Comparison of ENCODE assay signal across 9 cellular contexts in genomic region chr1:159211331-159212136, GRCh38. TPM values are rescaled to one million over a fixed set of nuclear protein-coding genes. Genes with fewer than 3 reads are reported as not detected.
DNase-seq lines count a peak whose midpoint lies in the region; ATAC-seq and TF ChIP-seq lines count a peak whose summit lies in the region.
"Had no signal": no experiment of that assay in that cellular context is flagged by ENCODE, and none has a peak within 500 bp of the region (broad histone marks: within the 10 kb centered on the region; RNA-seq: fewer than 3 reads in every experiment).

No MANE protein-coding gene starts in this region.

- TF ChIP-seq CTCF in GM06990 (IDR thresholded peaks at IDR 0.05; ENCODE audit: insufficient read depth, low read length, poor library complexity, severe bottlenecking): peak; percentile 90
- peak; percentile 90 for TF ChIP-seq CTCF in fibroblast of villous mesenchyme (IDR thresholded peaks at IDR 0.05; ENCODE audit: insufficient read depth, low read depth, low read length)

- H3K9me3 Mint-ChIP-seq in stimulated activated memory B cell treated with anti-CD40 and anti-IgM and Interleukin-4, amounts not matched to agents 10 μg/mL and 1 μg/mL and 100 μg/mL, for 72 hours: no peaks in the 10 kb centered on the region

- peaks cover 74% of the 10 kb centered on the region for H3K27me3 Mint-ChIP-seq in stimulated activated memory B cell treated with anti-CD40 and anti-IgM and Interleukin-4, amounts not matched to agents 10 μg/mL and 1 μg/mL and 100 μg/mL, for 72 hours

- no peaks in the 10 kb centered on the region for H3K27me3 ChIP-seq in GM06990 (replicated peaks; ENCODE audit: control insufficient read depth, insufficient read depth, low read length)

- no peaks in the 10 kb centered on the region for H3K36me3 ChIP-seq in GM06990 (ENCODE audit: control insufficient read depth, insufficient read depth, low read length)
- H3K36me3 ChIP-seq: HAP-1 had no signal

- H3K36me3 Mint-ChIP-seq in stimulated activated memory B cell treated with anti-CD40 and anti-IgM and Interleukin-4, amounts not matched to agents 10 μg/mL and 1 μg/mL and 100 μg/mL, for 72 hours: no peaks in the 10 kb centered on the region

- DNase-seq in A172 (ENCODE audit: low spot score) (peak; percentile 39), GM06990 (ENCODE audit: extremely low read depth, insufficient read length) (no peak), NCI-H226 (peak; percentile 72), fibroblast of villous mesenchyme (ENCODE audit: low read depth) (peak; percentile 10), retina (peak; percentile 64)
- DNase-seq in activated CD8-positive, alpha-beta memory T cell treated with anti-CD3 and anti-CD28 coated beads, Interleukin-2, amount 50 U/mL, for 48 hours: peak; percentile 81

- H3K4me1 Mint-ChIP-seq in stimulated activated memory B cell treated with anti-CD40 and anti-IgM and Interleukin-4, amounts not matched to agents 10 μg/mL and 1 μg/mL and 100 μg/mL, for 72 hours: peaks cover 28% of the 10 kb centered on the region

- no peak overlapping the region for H3K27ac Mint-ChIP-seq in stimulated activated memory B cell treated with anti-CD40 and anti-IgM and Interleukin-4, amounts not matched to agents 10 μg/mL and 1 μg/mL and 100 μg/mL, for 72 hours

- H3K4me3 Mint-ChIP-seq in stimulated activated memory B cell treated with anti-CD40 and anti-IgM and Interleukin-4, amounts not matched to agents 10 μg/mL and 1 μg/mL and 100 μg/mL, for 72 hours: no peak overlapping the region

- H3K4me3 ChIP-seq in GM06990 (replicated peaks; ENCODE audit: low read depth, low read length): no peak overlapping the region
- no peak overlapping the region for H3K4me3 ChIP-seq in fibroblast of villous mesenchyme (ENCODE audit: low read depth, low read length)
- H3K4me3 ChIP-seq: HAP-1 had no signal

- no peak for ATAC-seq in stimulated activated memory B cell treated with anti-CD40 and anti-IgM and Interleukin-4, amounts not matched to agents 10 μg/mL and 1 μg/mL and 100 μg/mL, for 72 hours
- no peak for ATAC-seq in GM18520 (IDR thresholded peaks at IDR 0.05; ENCODE audit: unreplicated experiment)

RNA-seq across cellular contexts. Expression of gene ACKR1, which starts 6.9 kb away (rescaled TPM):
- not detected in 2 replicates for total RNA-seq in A172 (2014; rRNA removed; shearing (Covaris generic))
- total RNA-seq in fibroblast of villous mesenchyme: not detected in 2 replicates

RNA-seq across cellular contexts. Expression of gene CADM3, which starts 40.1 kb away (rescaled TPM):
- 0.26 and 0.91 TPM in 2 replicates for total RNA-seq in A172 (2014; rRNA removed; shearing (Covaris generic))
- not detected in 2 replicates for total RNA-seq in fibroblast of villous mesenchyme
